Comparison of ENCODE assay signal across 12 cellular contexts in genomic region chr6:35471836-35472345, GRCh38. TPM values are rescaled to one million over a fixed set of nuclear protein-coding genes. Genes with fewer than 3 reads are reported as not detected.
A peak's percentile ranks its signal among the peaks of the same experiment; 100 is the strongest.
DNase-seq lines count a peak whose midpoint lies in the region; ATAC-seq and TF ChIP-seq lines count a peak whose summit lies in the region.
"Had no signal": no experiment of that assay in that cellular context is flagged by ENCODE, and none has a peak within 500 bp of the region (broad histone marks: within the 10 kb centered on the region; RNA-seq: fewer than 3 reads in every experiment).

No MANE protein-coding gene starts in this region.

- in situ Hi-C loops in GM18951 (cut with MboI; ENCODE audit: low sequenced_read_pairs, unreplicated experiment), result no loop called here

- no peaks in the 10 kb centered on the region for H3K27me3 Mint-ChIP-seq in activated CD8-positive, alpha-beta T cell treated with anti-CD3 and anti-CD28 coated beads, Interleukin-2, amount 10 ng/mL, durations not matched to agents 7 days and 5 days (ENCODE audit: low read depth)
- H3K27me3 Mint-ChIP-seq in memory B cell, result no peaks in the 10 kb centered on the region
- H3K27me3 Mint-ChIP-seq: effector memory CD8-positive, alpha-beta T cell had no signal

- H3K4me3 ChIP-seq in AG04450 (ENCODE audit: low read depth, low read length), result 0 out of 2 replicates have a peak overlapping the region, but pooled peaks have one; percentile 10
- H3K4me3 ChIP-seq: spleen had no signal

- peaks cover 68% of the 10 kb centered on the region for H3K36me3 Mint-ChIP-seq in activated CD8-positive, alpha-beta T cell treated with anti-CD3 and anti-CD28 coated beads, Interleukin-2, amount 10 ng/mL, durations not matched to agents 7 days and 5 days (ENCODE audit: low read depth)
- H3K36me3 Mint-ChIP-seq in memory B cell, result peaks cover 16% of the 10 kb centered on the region

- POLR2A ChIA-PET in AG04450 (lab: Yijun Ruan, JAX) (interaction anchor here (0.6 to 1.8 kb wide), 10 partner anchors 13 to 256 kb away, joined by 3 to 13 read pairs (median 4); partner anchors contain the start of genes DEF6, PPARD and TEAD3), GM10248 (lab: Yijun Ruan, JAX) (interaction anchor here (0.6 to 1.3 kb wide), 6 partner anchors 9 to 659 kb away, joined by 3 to 6 read pairs (median 3); partner anchors contain the start of gene TAF11)
- POLR2A ChIA-PET in activated CD8-positive, alpha-beta T cell treated with anti-CD3 and anti-CD28 coated beads, Interleukin-2, amount 10 ng/mL, durations not matched to agents 7 days and 5 days (lab: Charles Lee), result interaction anchor here (0.8 to 2.8 kb wide), 3 partner anchors 9 to 20 kb away, joined by 3 to 10 read pairs (median 3); partner anchors contain the start of gene FANCE

- peaks cover 41% of the 10 kb centered on the region for H3K4me1 Mint-ChIP-seq in activated CD8-positive, alpha-beta T cell treated with anti-CD3 and anti-CD28 coated beads, Interleukin-2, amount 10 ng/mL, durations not matched to agents 7 days and 5 days (ENCODE audit: low read depth)
- peaks cover 21% of the 10 kb centered on the region for H3K4me1 Mint-ChIP-seq in memory B cell

- H3K9me3 ChIP-seq in AG04450 (ENCODE audit: control insufficient read depth, insufficient read depth, low read length), result no peaks in the 10 kb centered on the region; the same call in 1 of the 2 replicates
- H3K9me3 ChIP-seq: spleen had no signal

- CTCF ChIA-PET in AG04450 (lab: Charles Lee) (interaction anchor here (1.0 kb wide), 2 partner anchors 130 to 265 kb away, joined by 3 read pairs; no protein-coding TSS in a partner anchor), GM10248 (lab: Yijun Ruan, JAX) (interaction anchor here (0.9 to 2.2 kb wide), 6 partner anchors 10 to 265 kb away, joined by 3 to 8 read pairs (median 4); partner anchors contain the start of genes ARMC12 and PPARD)
- CTCF ChIA-PET in activated CD8-positive, alpha-beta T cell treated with anti-CD3 and anti-CD28 coated beads, Interleukin-2, amount 10 ng/mL, durations not matched to agents 7 days and 5 days (lab: Charles Lee), result interaction anchor here (1.2 to 2.2 kb wide), 5 partner anchors 10 to 265 kb away, joined by 4 to 10 read pairs (median 6); partner anchors contain the start of gene ARMC12

- H3K27ac Mint-ChIP-seq in activated CD8-positive, alpha-beta T cell treated with anti-CD3 and anti-CD28 coated beads, Interleukin-2, amount 10 ng/mL, durations not matched to agents 7 days and 5 days, result peak overlapping the region; percentile 46
- peak overlapping the region; percentile 97 for H3K27ac Mint-ChIP-seq in memory B cell

- TF ChIP-seq CTCF in AG04450 (IDR thresholded peaks at IDR 0.05; ENCODE audit: low read depth, low read length), result no peak
- no peak for TF ChIP-seq CTCF in GM10248 (IDR thresholded peaks at IDR 0.05; ENCODE audit: control extremely low read depth, extremely low read depth, low read depth, missing control alignments)

- H3K4me3 Mint-ChIP-seq in activated CD8-positive, alpha-beta T cell treated with anti-CD3 and anti-CD28 coated beads, Interleukin-2, amount 10 ng/mL, durations not matched to agents 7 days and 5 days, result peak overlapping the region; percentile 29
- no peak overlapping the region for H3K4me3 Mint-ChIP-seq in memory B cell
- H3K4me3 Mint-ChIP-seq: effector memory CD8-positive, alpha-beta T cell had no signal

- H3K9me3 Mint-ChIP-seq in activated CD8-positive, alpha-beta T cell treated with anti-CD3 and anti-CD28 coated beads, Interleukin-2, amount 10 ng/mL, durations not matched to agents 7 days and 5 days (ENCODE audit: insufficient read depth), result no peaks in the 10 kb centered on the region
- H3K9me3 Mint-ChIP-seq in memory B cell, result no peaks in the 10 kb centered on the region
- H3K9me3 Mint-ChIP-seq: effector memory CD8-positive, alpha-beta T cell had no signal

- H3K27ac ChIP-seq in AG04450 (ENCODE audit: low read depth, low read length), result peak overlapping the region; percentile 24

- DNase-seq in AG04450 (ENCODE audit: low read depth, low spot score) (no peak), memory B cell (ENCODE audit: low spot score in 2 of 2) (no peak), superior temporal gyrus (ENCODE audit: extremely low spot score) (no peak), GM10248 (ENCODE audit: extremely low spot score) (no peak), NCI-H146 (lab: John Stamatoyannopoulos, UW) (no peak)
- no peak for DNase-seq in activated CD8-positive, alpha-beta T cell treated with anti-CD3 and anti-CD28 coated beads, Interleukin-2, amount 10 ng/mL, durations not matched to agents 7 days and 5 days
- no peak for DNase-seq in effector CD8-positive, alpha-beta T cell (lab: John Stamatoyannopoulos, UW)
- DNase-seq: effector memory CD8-positive, alpha-beta T cell; NCI-H1092 treated with DMSO at 0.1 percent for 48 hours; spleen had no signal

- H3K27me3 ChIP-seq in AG04450 (ENCODE audit: control insufficient read depth, insufficient read depth, low read length), result no peaks in the 10 kb centered on the region
- H3K27me3 ChIP-seq: spleen had no signal

- TF ChIP-seq POLR2A in GM18951 (IDR thresholded peaks at IDR 0.05; ENCODE audit: extremely low read depth, insufficient read depth, insufficient read length), result peak; percentile 7

- no peak for ATAC-seq in activated CD8-positive, alpha-beta T cell treated with anti-CD3 and anti-CD28 coated beads, Interleukin-2, amount 10 ng/mL, durations not matched to agents 7 days and 5 days
- ATAC-seq in memory B cell (ENCODE audit: low read depth), result no peak
- ATAC-seq: effector memory CD8-positive, alpha-beta T cell had no signal

RNA-seq across cellular contexts. Expression of gene RPL10A, which starts 3.7 kb away (rescaled TPM):
- 2,636 and 2,921 TPM in 2 replicates for polyA plus RNA-seq in AG04450 (2011; rRNA removed)
- polyA minus RNA-seq in AG04450 (2011; rRNA and poly(A)+ RNA removed), result 853 and 1,025 TPM in 2 replicates
- 1,000 to 10,000 TPM; 1,398 to 1,443 TPM for total RNA-seq in activated CD8-positive, alpha-beta T cell treated with anti-CD3 and anti-CD28 coated beads, Interleukin-2, amount 10 ng/mL, durations not matched to agents 7 days and 5 days

RNA-seq across cellular contexts. Expression of gene FANCE, which starts 19.8 kb away (rescaled TPM):
- 7.0 and 7.1 TPM in 2 replicates for polyA plus RNA-seq in AG04450 (2011; rRNA removed)
- polyA minus RNA-seq in AG04450 (2011; rRNA and poly(A)+ RNA removed), result 7.9 and 10.2 TPM in 2 replicates
- total RNA-seq in activated CD8-positive, alpha-beta T cell treated with anti-CD3 and anti-CD28 coated beads, Interleukin-2, amount 10 ng/mL, durations not matched to agents 7 days and 5 days, result 10 to 100 TPM; 20.4 to 21.9 TPM

RNA-seq across cellular contexts. Expression of gene TEAD3, which starts 25.0 kb away (rescaled TPM):
- 16.6 and 22.8 TPM in 2 replicates for polyA plus RNA-seq in AG04450 (2011; rRNA removed)
- polyA minus RNA-seq in AG04450 (2011; rRNA and poly(A)+ RNA removed), result 11.8 and 14.9 TPM in 2 replicates
- total RNA-seq in activated CD8-positive, alpha-beta T cell treated with anti-CD3 and anti-CD28 coated beads, Interleukin-2, amount 10 ng/mL, durations not matched to agents 7 days and 5 days, result under 1 TPM; 0.18 to 0.21 TPM

RNA-seq across cellular contexts. Expression of gene TULP1, which starts 40.8 kb away (rescaled TPM):
- not detected in 2 replicates for polyA plus RNA-seq in AG04450 (2011; rRNA removed)
- not detected in 2 replicates for polyA minus RNA-seq in AG04450 (2011; rRNA and poly(A)+ RNA removed)
- total RNA-seq in activated CD8-positive, alpha-beta T cell treated with anti-CD3 and anti-CD28 coated beads, Interleukin-2, amount 10 ng/mL, durations not matched to agents 7 days and 5 days, result not detected
- total RNA-seq: spleen, subcutaneous adipose tissue had no signal
